ENCODE assay signal across 34 cellular contexts in genomic region chr3:148730676-148731075, GRCh38. TPM values are rescaled to one million over a fixed set of nuclear protein-coding genes. Genes with fewer than 3 reads are reported as not detected.
"Had no signal": no experiment of that assay in that cellular context is flagged by ENCODE, and none has a peak within 500 bp of the region (broad histone marks: within the 10 kb centered on the region; RNA-seq: fewer than 3 reads in every experiment).

No MANE protein-coding gene starts in this region.

- H3K36me3 Mint-ChIP-seq: activated CD8-positive, alpha-beta memory T cell treated with anti-CD3 and anti-CD28 coated beads, Interleukin-2, amount 10 ng/mL, durations not matched to agents 7 days and 5 days; activated naive CD4-positive, alpha-beta T cell treated with anti-CD3 and anti-CD28 coated beads, Interleukin-2, amount 10 ng/mL, durations not matched to agents 7 days and 5 days; activated naive CD4-positive, alpha-beta T cell treated with anti-CD3 and anti-CD28 coated beads, Interleukin-2, amount 50 U/mL, for 24 hours; activated naive CD8-positive, alpha-beta T cell; activated naive CD8-positive, alpha-beta T cell treated with anti-CD3 and anti-CD28 coated beads, Interleukin-2, amount 10 ng/mL, durations not matched to agents 7 days and 5 days had no signal

- ATAC-seq: activated CD4-positive, alpha-beta T cell treated with anti-CD3 and anti-CD28 coated beads for 36 hours; activated CD8-positive, alpha-beta memory T cell treated with anti-CD3 and anti-CD28 coated beads, Interleukin-2, amount 10 ng/mL, durations not matched to agents 7 days and 5 days; activated CD8-positive, alpha-beta T cell treated with anti-CD3 and anti-CD28 coated beads, Interleukin-2, amount 10 ng/mL, durations not matched to agents 7 days and 5 days; activated naive CD8-positive, alpha-beta T cell treated with anti-CD3 and anti-CD28 coated beads, Interleukin-2, amount 50 U/mL, for 24 hours had no signal

- H3K27me3 Mint-ChIP-seq: activated CD4-positive, alpha-beta memory T cell treated with anti-CD3 and anti-CD28 coated beads, Interleukin-2, amount 10 ng/mL, durations not matched to agents 7 days and 5 days; activated CD4-positive, alpha-beta T cell treated with anti-CD3 and anti-CD28 coated beads, Interleukin-2, amount 10 ng/mL, durations not matched to agents 7 days and 5 days; activated CD8-positive, alpha-beta memory T cell treated with anti-CD3 and anti-CD28 coated beads, Interleukin-2, amount 10 ng/mL, durations not matched to agents 7 days and 5 days; activated naive CD4-positive, alpha-beta T cell treated with anti-CD3 and anti-CD28 coated beads, Interleukin-2, amount 10 ng/mL, durations not matched to agents 7 days and 5 days; activated naive CD8-positive, alpha-beta T cell treated with anti-CD3 and anti-CD28 coated beads, Interleukin-2, amount 50 U/mL, for 24 hours; activated T-cell treated with anti-CD3 and anti-CD28 coated beads, Interleukin-2, amount 50 U/mL, for 24 hours had no signal

- H3K27ac ChIP-seq: ascending aorta, brain microvascular endothelial cell, breast epithelium, VCaP had no signal

- H3K27me3 ChIP-seq: ascending aorta, brain microvascular endothelial cell, breast epithelium had no signal

- H3K9me3 ChIP-seq: ascending aorta, breast epithelium had no signal

- H3K9me3 Mint-ChIP-seq: activated CD4-positive, alpha-beta memory T cell treated with anti-CD3 and anti-CD28 coated beads, Interleukin-2, amount 10 ng/mL, durations not matched to agents 7 days and 5 days; activated CD4-positive, alpha-beta T cell treated with anti-CD3 and anti-CD28 coated beads, Interleukin-2, amount 10 ng/mL, durations not matched to agents 7 days and 5 days; activated naive CD4-positive, alpha-beta T cell treated with anti-CD3 and anti-CD28 coated beads, Interleukin-2, amount 10 ng/mL, durations not matched to agents 7 days and 5 days; activated naive CD4-positive, alpha-beta T cell treated with anti-CD3 and anti-CD28 coated beads, Interleukin-2, amount 50 U/mL, for 24 hours; activated naive CD8-positive, alpha-beta T cell treated with anti-CD3 and anti-CD28 coated beads, Interleukin-2, amount 10 ng/mL, durations not matched to agents 7 days and 5 days; activated naive CD8-positive, alpha-beta T cell treated with anti-CD3 and anti-CD28 coated beads, Interleukin-2, amount 50 U/mL, for 24 hours; activated T-cell treated with anti-CD3 and anti-CD28 coated beads, Interleukin-2, amount 50 U/mL, for 24 hours; activated T-helper 2 cell treated with anti-CD3 and anti-CD28 coated beads, Interferon-gamma antibody, Interleukin-2, Interleukin-4, amounts not matched to agents 10 μg/mL and 5 μg/mL and 100 μg/mL, durations not matched to agents 14 hours and 24 hours and 36 hours; T-helper 1 cell treated with Interleukin-12 subunit alpha and Interleukin-12 subunit beta and Interleukin-4 antibody, amounts not matched to agents 30 μg/mL and 1 μg/mL, for 36 hours; T-helper 2 cell treated with Interferon-gamma antibody and Interleukin-4, amounts not matched to agents 5 μg/mL and 100 μg/mL, for 36 hours had no signal

- H3K27ac Mint-ChIP-seq: activated CD4-positive, alpha-beta memory T cell treated with anti-CD3 and anti-CD28 coated beads, Interleukin-2, amount 10 ng/mL, durations not matched to agents 7 days and 5 days; activated CD4-positive, alpha-beta T cell treated with anti-CD3 and anti-CD28 coated beads for 36 hours; activated CD4-positive, alpha-beta T cell treated with anti-CD3 and anti-CD28 coated beads, Interleukin-2, amount 10 ng/mL, durations not matched to agents 7 days and 5 days; activated CD8-positive, alpha-beta memory T cell treated with anti-CD3 and anti-CD28 coated beads, Interleukin-2, amount 10 ng/mL, durations not matched to agents 7 days and 5 days; activated CD8-positive, alpha-beta T cell treated with anti-CD3 and anti-CD28 coated beads, Interleukin-2, amount 10 ng/mL, durations not matched to agents 7 days and 5 days; activated naive CD4-positive, alpha-beta T cell treated with anti-CD3 and anti-CD28 coated beads, Interleukin-2, amount 10 ng/mL, durations not matched to agents 7 days and 5 days; activated naive CD4-positive, alpha-beta T cell treated with anti-CD3 and anti-CD28 coated beads, Interleukin-2, amount 50 U/mL, for 24 hours; activated naive CD8-positive, alpha-beta T cell; activated naive CD8-positive, alpha-beta T cell treated with anti-CD3 and anti-CD28 coated beads, Interleukin-2, amount 10 ng/mL, durations not matched to agents 7 days and 5 days; activated naive CD8-positive, alpha-beta T cell treated with anti-CD3 and anti-CD28 coated beads, Interleukin-2, amount 50 U/mL, for 24 hours; activated T-cell treated with anti-CD3 and anti-CD28 coated beads, Interleukin-2, amount 50 U/mL, for 24 hours; activated T-helper 2 cell treated with anti-CD3 and anti-CD28 coated beads, Interferon-gamma antibody, Interleukin-2, Interleukin-4, amounts not matched to agents 10 μg/mL and 5 μg/mL and 100 μg/mL, durations not matched to agents 14 hours and 24 hours and 36 hours; T-helper 1 cell treated with Interleukin-12 subunit alpha and Interleukin-12 subunit beta and Interleukin-4 antibody, amounts not matched to agents 30 μg/mL and 1 μg/mL, for 36 hours; T-helper 2 cell treated with Interferon-gamma antibody and Interleukin-4, amounts not matched to agents 5 μg/mL and 100 μg/mL, for 36 hours had no signal

- H3K4me3 Mint-ChIP-seq: activated CD4-positive, alpha-beta memory T cell treated with anti-CD3 and anti-CD28 coated beads, Interleukin-2, amount 10 ng/mL, durations not matched to agents 7 days and 5 days; activated CD4-positive, alpha-beta T cell treated with anti-CD3 and anti-CD28 coated beads for 36 hours; activated CD4-positive, alpha-beta T cell treated with anti-CD3 and anti-CD28 coated beads, Interleukin-2, amount 10 ng/mL, durations not matched to agents 7 days and 5 days; activated CD8-positive, alpha-beta memory T cell treated with anti-CD3 and anti-CD28 coated beads, Interleukin-2, amount 10 ng/mL, durations not matched to agents 7 days and 5 days; activated CD8-positive, alpha-beta T cell treated with anti-CD3 and anti-CD28 coated beads, Interleukin-2, amount 10 ng/mL, durations not matched to agents 7 days and 5 days; activated naive CD4-positive, alpha-beta T cell treated with anti-CD3 and anti-CD28 coated beads, Interleukin-2, amount 10 ng/mL, durations not matched to agents 7 days and 5 days; activated naive CD4-positive, alpha-beta T cell treated with anti-CD3 and anti-CD28 coated beads, Interleukin-2, amount 50 U/mL, for 24 hours; activated naive CD8-positive, alpha-beta T cell; activated naive CD8-positive, alpha-beta T cell treated with anti-CD3 and anti-CD28 coated beads, Interleukin-2, amount 10 ng/mL, durations not matched to agents 7 days and 5 days; activated naive CD8-positive, alpha-beta T cell treated with anti-CD3 and anti-CD28 coated beads, Interleukin-2, amount 50 U/mL, for 24 hours; activated T-cell treated with anti-CD3 and anti-CD28 coated beads, Interleukin-2, amount 50 U/mL, for 24 hours; T-helper 1 cell treated with Interleukin-12 subunit alpha and Interleukin-12 subunit beta and Interleukin-4 antibody, amounts not matched to agents 30 μg/mL and 1 μg/mL, for 36 hours; T-helper 2 cell treated with Interferon-gamma antibody and Interleukin-4, amounts not matched to agents 5 μg/mL and 100 μg/mL, for 36 hours had no signal

- H3K4me1 Mint-ChIP-seq: activated CD4-positive, alpha-beta T cell treated with anti-CD3 and anti-CD28 coated beads for 36 hours; activated CD4-positive, alpha-beta T cell treated with anti-CD3 and anti-CD28 coated beads, Interleukin-2, amount 10 ng/mL, durations not matched to agents 7 days and 5 days; activated naive CD8-positive, alpha-beta T cell treated with anti-CD3 and anti-CD28 coated beads, Interleukin-2, amount 10 ng/mL, durations not matched to agents 7 days and 5 days; activated naive CD8-positive, alpha-beta T cell treated with anti-CD3 and anti-CD28 coated beads, Interleukin-2, amount 50 U/mL, for 24 hours had no signal

- H3K4me1 ChIP-seq: ascending aorta, breast epithelium had no signal

- H3K4me3 ChIP-seq: ascending aorta, breast epithelium had no signal

- H3K36me3 ChIP-seq: ascending aorta, brain microvascular endothelial cell, breast epithelium had no signal

- DNase-seq: activated CD4-positive, alpha-beta memory T cell treated with anti-CD3 and anti-CD28 coated beads, Interleukin-2, amount 10 ng/mL, durations not matched to agents 7 days and 5 days; activated CD4-positive, alpha-beta T cell treated with anti-CD3 and anti-CD28 coated beads for 1 hour; activated CD4-positive, alpha-beta T cell treated with anti-CD3 and anti-CD28 coated beads for 36 hours; activated CD4-positive, alpha-beta T cell treated with anti-CD3 and anti-CD28 coated beads for 48 hours; activated CD4-positive, alpha-beta T cell treated with anti-CD3 and anti-CD28 coated beads, Interleukin-2, amount 10 ng/mL, durations not matched to agents 7 days and 5 days; activated CD4-positive, alpha-beta T cell treated with anti-CD3 and anti-CD28 coated beads, Interleukin-2, amount 50 U/mL, for 48 hours; activated CD4-positive, CD25-positive, alpha-beta regulatory T cell; activated CD8-positive, alpha-beta memory T cell treated with anti-CD3 and anti-CD28 coated beads for 24 hours; activated CD8-positive, alpha-beta memory T cell treated with anti-CD3 and anti-CD28 coated beads, Interleukin-2, amount 10 ng/mL, durations not matched to agents 7 days and 5 days; activated CD8-positive, alpha-beta memory T cell treated with anti-CD3 and anti-CD28 coated beads, Interleukin-2, amount 50 U/mL, for 48 hours; activated CD8-positive, alpha-beta T cell treated with anti-CD3 and anti-CD28 coated beads, Interleukin-2, amount 10 ng/mL, durations not matched to agents 7 days and 5 days; activated effector memory CD4-positive, alpha-beta T cell treated with Interleukin-2 at 50 U/mL for 16 hours; activated gamma-delta T cell; activated naive CD4-positive, alpha-beta T cell treated with anti-CD3 and anti-CD28 coated beads, Interleukin-2, amount 10 ng/mL, durations not matched to agents 7 days and 5 days; activated naive CD4-positive, alpha-beta T cell treated with Interleukin-2 at 50 U/mL for 16 hours; activated naive CD8-positive, alpha-beta T cell treated with anti-CD3 and anti-CD28 coated beads, Interleukin-2, amount 10 ng/mL, durations not matched to agents 7 days and 5 days; activated naive CD8-positive, alpha-beta T cell treated with anti-CD3 and anti-CD28 coated beads, Interleukin-2, amount 50 U/mL, for 24 hours; activated T-cell treated with anti-CD3 and anti-CD28 coated beads, Interleukin-2, amount 50 U/mL, for 24 hours; activated T-cell treated with anti-CD3 and anti-CD28 coated beads, Interleukin-2, amount 50 U/mL, for 48 hours; amygdala; anterior cingulate cortex; brain microvascular endothelial cell; central memory CD4-positive, alpha-beta T cell; T-helper 1 cell; T-helper 2 cell; T-helper 9 cell had no signal

RNA-seq across cellular contexts. Expression of gene AGTR1, which starts 33.0 kb away (rescaled TPM):
- total RNA-seq: activated CD4-positive, alpha-beta memory T cell treated with anti-CD3 and anti-CD28 coated beads, Interleukin-2, amount 10 ng/mL, durations not matched to agents 7 days and 5 days; activated CD4-positive, alpha-beta T cell treated with anti-CD3 and anti-CD28 coated beads for 36 hours; activated CD4-positive, alpha-beta T cell treated with anti-CD3 and anti-CD28 coated beads, Interleukin-2, amount 10 ng/mL, durations not matched to agents 7 days and 5 days; activated CD8-positive, alpha-beta memory T cell treated with anti-CD3 and anti-CD28 coated beads, Interleukin-2, amount 10 ng/mL, durations not matched to agents 7 days and 5 days; activated CD8-positive, alpha-beta T cell treated with anti-CD3 and anti-CD28 coated beads, Interleukin-2, amount 10 ng/mL, durations not matched to agents 7 days and 5 days; activated naive CD8-positive, alpha-beta T cell treated with anti-CD3 and anti-CD28 coated beads, Interleukin-2, amount 10 ng/mL, durations not matched to agents 7 days and 5 days; activated T-helper 2 cell treated with anti-CD3 and anti-CD28 coated beads, Interferon-gamma antibody, Interleukin-2, Interleukin-4, amounts not matched to agents 10 μg/mL and 5 μg/mL and 100 μg/mL, durations not matched to agents 14 hours and 24 hours and 36 hours had no signal
